18 cellular contexts compared by ENCODE assay signal in the genomic region with DNA sequence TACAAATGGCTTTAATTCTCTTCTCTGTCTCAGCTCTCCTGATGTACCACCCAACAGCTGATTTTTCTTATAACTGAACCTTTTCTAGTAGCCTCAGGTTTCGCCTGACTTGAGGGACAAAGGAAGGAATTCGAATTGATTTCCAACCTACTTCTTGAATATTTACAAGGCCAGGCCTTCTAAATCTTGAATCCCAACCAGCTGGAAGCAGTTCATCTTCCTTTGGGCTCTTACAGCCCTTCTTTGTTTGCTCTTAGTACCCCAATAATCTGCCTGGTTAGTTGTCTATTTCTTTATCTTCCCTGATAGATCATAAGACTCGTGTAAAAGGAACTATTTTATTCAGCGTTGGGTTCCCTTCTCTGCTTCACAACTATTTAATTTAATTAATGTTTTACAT.
"Had no signal": no experiment of that assay in that cellular context is flagged by ENCODE, and none has a peak within 500 bp of the region (broad histone marks: within the 10 kb centered on the region; RNA-seq: fewer than 3 reads in every experiment).

No MANE protein-coding gene starts in this region.

- H3K9me3 ChIP-seq: heart left ventricle, left lung, ovary had no signal

- FAIRE-seq: astrocyte had no signal

- H3K4me3 Mint-ChIP-seq: activated CD8-positive, alpha-beta memory T cell treated with anti-CD3 and anti-CD28 coated beads, Interleukin-2, amount 10 ng/mL, durations not matched to agents 7 days and 5 days; activated naive CD4-positive, alpha-beta T cell treated with anti-CD3 and anti-CD28 coated beads, Interleukin-2, amount 10 ng/mL, durations not matched to agents 7 days and 5 days; activated T-cell treated with anti-CD3 and anti-CD28 coated beads, Interleukin-2, amount 50 U/mL, for 24 hours; memory B cell; natural killer cell treated with Interleukin-12 subunit alpha and Interleukin-12 subunit beta and Interleukin-15 and Interleukin-18, amount 100 ng/mL, for 72 hours; type B pancreatic cell had no signal

- H3K36me3 ChIP-seq: ovary had no signal

- H3K9me3 Mint-ChIP-seq: activated naive CD4-positive, alpha-beta T cell treated with anti-CD3 and anti-CD28 coated beads, Interleukin-2, amount 10 ng/mL, durations not matched to agents 7 days and 5 days; activated T-cell treated with anti-CD3 and anti-CD28 coated beads, Interleukin-2, amount 50 U/mL, for 24 hours; memory B cell; natural killer cell treated with Interleukin-12 subunit alpha and Interleukin-12 subunit beta and Interleukin-15 and Interleukin-18, amount 100 ng/mL, for 72 hours; type B pancreatic cell had no signal

- H3K27me3 ChIP-seq: foreskin keratinocyte, heart left ventricle, left lung, ovary had no signal

- H3K4me3 ChIP-seq: heart left ventricle, left lung, ovary had no signal

- H3K27ac ChIP-seq: foreskin keratinocyte, heart left ventricle, left lung, ovary had no signal

- H3K27ac Mint-ChIP-seq: activated CD8-positive, alpha-beta memory T cell treated with anti-CD3 and anti-CD28 coated beads, Interleukin-2, amount 10 ng/mL, durations not matched to agents 7 days and 5 days; activated naive CD4-positive, alpha-beta T cell treated with anti-CD3 and anti-CD28 coated beads, Interleukin-2, amount 10 ng/mL, durations not matched to agents 7 days and 5 days; activated T-cell treated with anti-CD3 and anti-CD28 coated beads, Interleukin-2, amount 50 U/mL, for 24 hours; memory B cell; natural killer cell treated with Interleukin-12 subunit alpha and Interleukin-12 subunit beta and Interleukin-15 and Interleukin-18, amount 100 ng/mL, for 72 hours had no signal

- H3K27me3 Mint-ChIP-seq: activated CD8-positive, alpha-beta memory T cell treated with anti-CD3 and anti-CD28 coated beads, Interleukin-2, amount 10 ng/mL, durations not matched to agents 7 days and 5 days; activated naive CD4-positive, alpha-beta T cell treated with anti-CD3 and anti-CD28 coated beads, Interleukin-2, amount 10 ng/mL, durations not matched to agents 7 days and 5 days; activated T-cell treated with anti-CD3 and anti-CD28 coated beads, Interleukin-2, amount 50 U/mL, for 24 hours; memory B cell; natural killer cell treated with Interleukin-12 subunit alpha and Interleukin-12 subunit beta and Interleukin-15 and Interleukin-18, amount 100 ng/mL, for 72 hours; type B pancreatic cell had no signal

- H3K36me3 Mint-ChIP-seq: natural killer cell treated with Interleukin-12 subunit alpha and Interleukin-12 subunit beta and Interleukin-15 and Interleukin-18, amount 100 ng/mL, for 72 hours had no signal

- DNase-seq: activated CD4-positive, alpha-beta T cell treated with anti-CD3 and anti-CD28 coated beads for 1 hour; activated CD4-positive, alpha-beta T cell treated with anti-CD3 and anti-CD28 coated beads, Interleukin-2, amount 50 U/mL, for 48 hours; activated CD8-positive, alpha-beta memory T cell treated with anti-CD3 and anti-CD28 coated beads, Interleukin-2, amount 10 ng/mL, durations not matched to agents 7 days and 5 days; activated naive CD4-positive, alpha-beta T cell treated with anti-CD3 and anti-CD28 coated beads, Interleukin-2, amount 10 ng/mL, durations not matched to agents 7 days and 5 days; activated T-cell treated with anti-CD3 and anti-CD28 coated beads, Interleukin-2, amount 50 U/mL, for 24 hours; cortex of kidney; effector CD8-positive, alpha-beta T cell; foreskin keratinocyte; heart left ventricle; islet precursor cell; left lung; ovary; stimulated activated CD4-positive, alpha-beta T cell treated with anti-CD3 and anti-CD28 coated beads, Interleukin-4, amount 100 ng/mL, for 24 hours; stimulated activated naive CD4-positive, alpha-beta T cell had no signal

- H3K4me1 ChIP-seq: left lung had no signal
